In genomic region chr5:151286246-151286645, GRCh38 we compare ENCODE assay signal across 34 cellular contexts. TPM values are rescaled to one million over a fixed set of nuclear protein-coding genes. Genes with fewer than 3 reads are reported as not detected.
"Had no signal": no experiment of that assay in that cellular context is flagged by ENCODE, and none has a peak within 500 bp of the region (broad histone marks: within the 10 kb centered on the region; RNA-seq: fewer than 3 reads in every experiment).

No MANE protein-coding gene starts in this region.

- DNase-seq: activated CD4-positive, alpha-beta memory T cell treated with anti-CD3 and anti-CD28 coated beads for 36 hours; activated CD4-positive, alpha-beta T cell treated with anti-CD3 and anti-CD28 coated beads for 36 hours; activated CD4-positive, alpha-beta T cell treated with anti-CD3 and anti-CD28 coated beads, Interleukin-2, amount 10 ng/mL, durations not matched to agents 24 days and 14 days; activated CD4-positive, CD25-positive, alpha-beta regulatory T cell; activated CD4-positive, CD25-positive, alpha-beta regulatory T cell treated with anti-CD3 and anti-CD28 coated beads, Interleukin-2, amount 50 U/mL, for 72 hours; activated CD8-positive, alpha-beta memory T cell treated with anti-CD3 and anti-CD28 coated beads, Interleukin-2, amount 10 ng/mL, durations not matched to agents 7 days and 5 days; activated CD8-positive, alpha-beta memory T cell treated with anti-CD3 and anti-CD28 coated beads, Interleukin-2, amount 50 U/mL, for 4 hours; activated CD8-positive, alpha-beta T cell treated with anti-CD3 and anti-CD28 coated beads, Interleukin-2, amount 10 ng/mL, durations not matched to agents 7 days and 5 days; activated gamma-delta T cell; activated naive CD4-positive, alpha-beta T cell; activated naive CD4-positive, alpha-beta T cell treated with anti-CD3 and anti-CD28 coated beads, Interleukin-2, amount 10 ng/mL, durations not matched to agents 7 days and 5 days; activated naive CD8-positive, alpha-beta T cell treated with anti-CD3 and anti-CD28 coated beads, Interleukin-2, amount 10 ng/mL, durations not matched to agents 7 days and 5 days; activated T-cell treated with anti-CD3 and anti-CD28 coated beads, Interleukin-2, amount 50 U/mL, for 1 hour; activated T-cell treated with anti-CD3 and anti-CD28 coated beads, Interleukin-2, amount 50 U/mL, for 72 hours; central memory CD4-positive, alpha-beta T cell; cerebellar nuclear complex; colonic mucosa; effector CD8-positive, alpha-beta T cell; esophagus squamous epithelium; foreskin melanocyte; T-helper 2 cell had no signal

- H3K27me3 ChIP-seq: ascending aorta, breast epithelium, cardiac muscle cell, colonic mucosa, esophagus squamous epithelium, gastroesophageal sphincter had no signal

- H3K36me3 ChIP-seq: ascending aorta, breast epithelium, cardiac muscle cell, colonic mucosa, esophagus squamous epithelium, gastroesophageal sphincter had no signal

- H3K9me3 ChIP-seq: ascending aorta, breast epithelium, colonic mucosa, esophagus squamous epithelium, gastroesophageal sphincter had no signal

- H3K27ac ChIP-seq: ascending aorta, cardiac muscle cell, colonic mucosa, epithelial cell of prostate, esophagus squamous epithelium, gastroesophageal sphincter had no signal

- H3K4me1 ChIP-seq: ascending aorta, breast epithelium, colonic mucosa, esophagus squamous epithelium, gastroesophageal sphincter had no signal

- H3K4me3 ChIP-seq: ascending aorta, breast epithelium, cardiac muscle cell, colonic mucosa, esophagus squamous epithelium, gastroesophageal sphincter had no signal

RNA-seq across cellular contexts. Expression of gene SLC36A3, which starts 17.3 kb away (rescaled TPM):
- total RNA-seq: activated CD4-positive, alpha-beta memory T cell treated with anti-CD3 and anti-CD28 coated beads for 36 hours; activated CD4-positive, alpha-beta T cell treated with anti-CD3 and anti-CD28 coated beads for 36 hours; activated CD4-positive, alpha-beta T cell treated with anti-CD3 and anti-CD28 coated beads, Interleukin-2, amount 10 ng/mL, durations not matched to agents 24 days and 14 days; activated CD8-positive, alpha-beta memory T cell treated with anti-CD3 and anti-CD28 coated beads for 36 hours; activated CD8-positive, alpha-beta memory T cell treated with anti-CD3 and anti-CD28 coated beads, Interleukin-2, amount 10 ng/mL, durations not matched to agents 7 days and 5 days; activated CD8-positive, alpha-beta T cell treated with anti-CD3 and anti-CD28 coated beads, Interleukin-2, amount 10 ng/mL, durations not matched to agents 7 days and 5 days; activated naive CD4-positive, alpha-beta T cell treated with anti-CD3 and anti-CD28 coated beads, Interleukin-2, amount 50 U/mL, for 72 hours; activated naive CD8-positive, alpha-beta T cell treated with anti-CD3 and anti-CD28 coated beads, Interleukin-2, amount 10 ng/mL, durations not matched to agents 7 days and 5 days; ascending aorta; breast epithelium; cardiac muscle cell; colonic mucosa; dermis microvascular lymphatic vessel endothelial cell; endothelial cell of umbilical vein; esophagus squamous epithelium; fibroblast of lung; fibroblast of villous mesenchyme; gastroesophageal sphincter; T-helper 1 cell treated with Interleukin-12 subunit alpha and Interleukin-12 subunit beta and Interleukin-4 antibody, amounts not matched to agents 30 ng/mL and 1 ng/mL, for 36 hours had no signal
- polyA plus RNA-seq: cardiac muscle cell, endothelial cell of umbilical vein, esophagus, fibroblast of lung had no signal
